14 cellular contexts compared by ENCODE assay signal in genomic region chr3:113968986-113969385, GRCh38.
DNase-seq lines count a peak whose midpoint lies in the region; ATAC-seq lines count a peak whose summit lies in the region.
"Had no signal": no experiment of that assay in that cellular context is flagged by ENCODE, and none has a peak within 500 bp of the region (broad histone marks: within the 10 kb centered on the region; RNA-seq: fewer than 3 reads in every experiment).

No MANE protein-coding gene starts in this region.

- H3K27me3 Mint-ChIP-seq in effector memory CD8-positive, alpha-beta T cell = no peaks in the 10 kb centered on the region

- no peaks in the 10 kb centered on the region for H3K36me3 Mint-ChIP-seq in effector memory CD8-positive, alpha-beta T cell (ENCODE audit: insufficient read depth)

- H3K4me3 Mint-ChIP-seq in effector memory CD8-positive, alpha-beta T cell = no peak overlapping the region

- H3K9me3 Mint-ChIP-seq in effector memory CD8-positive, alpha-beta T cell = peaks cover 2 to 26% of the 10 kb centered on the region in 2 donors

- H3K4me1 Mint-ChIP-seq in effector memory CD8-positive, alpha-beta T cell (ENCODE audit: low read depth in 2 of 2) = no peaks in the 10 kb centered on the region

- no peak for ATAC-seq in effector memory CD8-positive, alpha-beta T cell (replicated peaks)
- ATAC-seq in GM18858 (IDR thresholded peaks at IDR 0.05; ENCODE audit: unreplicated experiment) = no peak
- ATAC-seq: PC-3 had no signal

- DNase-seq in GM03348 (ENCODE audit: low spot score) (peak; percentile 43), NCI-H2196 (lab: John Stamatoyannopoulos, UW; ENCODE audit: unreplicated experiment) (peak; percentile 14), fibroblast of gingiva (ENCODE audit: low read depth) (peak; percentile 71), midbrain (lab: John Stamatoyannopoulos, UW) (peak; percentile 21), NCI-H1694 treated with DMSO at 0.1 percent for 48 hours (lab: John Stamatoyannopoulos, UW) (no peak), NCI-H2227 (lab: John Stamatoyannopoulos, UW; ENCODE audit: unreplicated experiment) (no peak)
- DNase-seq in effector memory CD8-positive, alpha-beta T cell = no peak
- DNase-seq: activated naive CD4-positive, alpha-beta T cell; brain microvascular endothelial cell; DMS53; kidney; PC-3; stimulated activated CD4-positive, alpha-beta T cell treated with anti-CD3 and anti-CD28 coated beads, Interleukin-2, amount 100 ng/mL, for 48 hours had no signal

- no peak overlapping the region for H3K27ac Mint-ChIP-seq in effector memory CD8-positive, alpha-beta T cell

Comparison
In these comparisons a context has a peak if more than half of its experiments do, and no peak if none do; other contexts are left out.
1. DNase-seq: peak in GM03348 (single experiment), NCI-H2196 (single experiment), fibroblast of gingiva (single experiment) and midbrain (single experiment); none in NCI-H1694 treated with DMSO at 0.1 percent for 48 hours (single experiment), effector memory CD8-positive, alpha-beta T cell (0 of 3) and NCI-H2227 (single experiment).